In genomic region chr11:3959015-3959917, GRCh38 we compare ENCODE assay signal across 8 cellular contexts.
DNase-seq lines count a peak whose midpoint lies in the region; ATAC-seq and TF ChIP-seq lines count a peak whose summit lies in the region.

No MANE protein-coding gene starts in this region.

- TF ChIP-seq CTCF in AG09309 (IDR thresholded peaks at IDR 0.05; ENCODE audit: control insufficient read depth, insufficient read depth, low read depth, low read length, missing control alignments) = no peak
- TF ChIP-seq CTCF in PC-3 (conservative IDR thresholded peaks at IDR 0.05; ENCODE audit: low read depth, low read length) = peak; percentile 61
- TF ChIP-seq CTCF in adrenal gland (IDR thresholded peaks at IDR 0.05) = peak in 2 of 6 experiments; percentile 11 to 13
- no peak for TF ChIP-seq CTCF in CD8-positive, alpha-beta T cell (IDR thresholded peaks at IDR 0.05)

- H3K4me1 Mint-ChIP-seq in CD8-positive, alpha-beta T cell (ENCODE audit: low read depth) = peaks cover 81% of the 10 kb centered on the region

- H3K9me3 ChIP-seq in PC-3 (ENCODE audit: low read length) (no peaks in the 10 kb centered on the region), adrenal gland (replicated peaks in 1 of 3) (no peaks in the 10 kb centered on the region)
- no peaks in the 10 kb centered on the region for H3K9me3 ChIP-seq in CD8-positive, alpha-beta T cell (ENCODE audit: low read length)

- no TSS peak for BruUV-seq in PC-3 (replicated peaks; lab: Mats Ljungman, UMichigan)

- ATAC-seq in GM19351 (IDR thresholded peaks at IDR 0.05; ENCODE audit: unreplicated experiment) (peak; percentile 44), PC-3 (peak; percentile 33)
- ATAC-seq in CD8-positive, alpha-beta T cell = no peak

- H4K20me1 ChIP-seq in PC-3 (ENCODE audit: low read length) = no peaks in the 10 kb centered on the region

- POLR2A ChIA-PET in PC-3 (lab: Charles Lee; ENCODE audit: unreplicated experiment) = no interaction called here
- POLR2A ChIA-PET in CD8-positive, alpha-beta T cell (lab: Charles Lee) = interaction anchor here (0.7 kb wide), 2 partner anchors 12 to 201 kb away, joined by 3 to 7 read pairs; no protein-coding TSS in a partner anchor

- no peaks in the 10 kb centered on the region for H3K9me3 Mint-ChIP-seq in CD8-positive, alpha-beta T cell

- H3K27ac ChIP-seq in PC-3 (ENCODE audit: low read length) = no peak overlapping the region
- no peak overlapping the region for H3K27ac ChIP-seq in adrenal gland
- H3K27ac ChIP-seq in CD8-positive, alpha-beta T cell (ENCODE audit: low read depth, low read length) = no peak overlapping the region

- H3K4me3 ChIP-seq in AG09309 (ENCODE audit: control insufficient read depth, low read depth, low read length) = no peak overlapping the region
- no peak overlapping the region for H3K4me3 ChIP-seq in PC-3 (ENCODE audit: low read length)
- no peak overlapping the region for H3K4me3 ChIP-seq in adrenal gland
- no peak overlapping the region for H3K4me3 ChIP-seq in CD8-positive, alpha-beta T cell (ENCODE audit: low read depth, low read length)

- H3F3A ChIP-seq in PC-3 (ENCODE audit: low read length, unreplicated experiment) = peaks cover 5% of the 10 kb centered on the region

- intact Hi-C loops in PC-3 (cut with micrococcal nuclease) = loop anchor here (2.0 to 10.0 kb wide), 3 partner anchors 37 to 116 kb away; partner anchors contain the start of gene STIM1
- intact Hi-C loops in adrenal gland (cut with DNase I) = no loop called here
- intact Hi-C loops in CD8-positive, alpha-beta T cell (cut with DNase I, micrococcal nuclease) = no loop called here

- peaks cover 5% of the 10 kb centered on the region for H3K36me3 Mint-ChIP-seq in CD8-positive, alpha-beta T cell

- no peaks in the 10 kb centered on the region for H3K27me3 Mint-ChIP-seq in CD8-positive, alpha-beta T cell (ENCODE audit: low read depth)

- no peaks in the 10 kb centered on the region for H3K79me2 ChIP-seq in PC-3 (ENCODE audit: low read length)

- CTCF ChIA-PET in PC-3 (lab: Charles Lee) = interaction anchor here (0.5 to 1.4 kb wide), 3 partner anchors 104 to 111 kb away, joined by 4 to 7 read pairs (median 6); partner anchors contain the start of gene STIM1
- CTCF ChIA-PET in CD8-positive, alpha-beta T cell (lab: Charles Lee) = interaction anchor here (1.1 to 2.2 kb wide), 6 partner anchors 10 to 114 kb away, joined by 3 to 9 read pairs (median 4); partner anchors contain the start of gene STIM1

- DNase-seq in AG09309 (ENCODE audit: low read depth) (peak; percentile 64), PC-3 (peak; percentile 60), iPS-NIHi7 (ENCODE audit: extremely low spot score) (peak; percentile 51), NCI-H1092 (lab: John Stamatoyannopoulos, UW) (no peak), adrenal gland (no peak), COR-L47 (lab: John Stamatoyannopoulos, UW) (no peak)
- DNase-seq in CD8-positive, alpha-beta T cell = no peak

- no peaks in the 10 kb centered on the region for H3K36me3 ChIP-seq in PC-3 (ENCODE audit: low read depth, low read length)
- no peaks in the 10 kb centered on the region for H3K36me3 ChIP-seq in adrenal gland (replicated peaks in 1 of 2)
- no peaks in the 10 kb centered on the region for H3K36me3 ChIP-seq in CD8-positive, alpha-beta T cell (ENCODE audit: insufficient read depth, low read length)

- 84 to 87% (median 85%) methylated on average over 5 of the region's 5 CpGs for WGBS in adrenal gland, 4 donors

- no peak for TF ChIP-seq POLR2A in adrenal gland (IDR thresholded peaks at IDR 0.05)

- H3K4me1 ChIP-seq in PC-3 (ENCODE audit: insufficient read depth, low read length) (peaks cover 31% of the 10 kb centered on the region), adrenal gland (replicated peaks in 1 of 2) (no peaks in the 10 kb centered on the region)
- peaks cover 55% of the 10 kb centered on the region for H3K4me1 ChIP-seq in CD8-positive, alpha-beta T cell (ENCODE audit: insufficient read depth, low read length)

- H3K9ac ChIP-seq in PC-3 (ENCODE audit: low read length) = no peak overlapping the region

- no peaks in the 10 kb centered on the region for H3K27me3 ChIP-seq in PC-3 (ENCODE audit: low read length)
- H3K27me3 ChIP-seq in adrenal gland = no peaks in the 10 kb centered on the region
- H3K27me3 ChIP-seq in CD8-positive, alpha-beta T cell (ENCODE audit: insufficient read depth, low read length) = no peaks in the 10 kb centered on the region

- no peak overlapping the region for H2AFZ ChIP-seq in PC-3 (ENCODE audit: low read length)

- no peak overlapping the region for H3K27ac Mint-ChIP-seq in CD8-positive, alpha-beta T cell

- H3K4me2 ChIP-seq in PC-3 (ENCODE audit: low read length) = peak overlapping the region; percentile 14; the same call in 1 of the 2 replicates

- H3K4me3 Mint-ChIP-seq in CD8-positive, alpha-beta T cell = no peak overlapping the region

- H3K9me2 ChIP-seq in PC-3 (replicated peaks; ENCODE audit: low read length) = no peaks in the 10 kb centered on the region

Comparison
In these comparisons a context has a peak if more than half of its experiments do, and no peak if none do; other contexts are left out.
1. DNase-seq: peak in AG09309 (single experiment), PC-3 (single experiment) and iPS-NIHi7 (single experiment); none in NCI-H1092 (single experiment), adrenal gland (0 of 7), CD8-positive, alpha-beta T cell (0 of 7) and COR-L47 (single experiment).